Comparison of ENCODE assay signal across 1 cellular context in the genomic region with DNA sequence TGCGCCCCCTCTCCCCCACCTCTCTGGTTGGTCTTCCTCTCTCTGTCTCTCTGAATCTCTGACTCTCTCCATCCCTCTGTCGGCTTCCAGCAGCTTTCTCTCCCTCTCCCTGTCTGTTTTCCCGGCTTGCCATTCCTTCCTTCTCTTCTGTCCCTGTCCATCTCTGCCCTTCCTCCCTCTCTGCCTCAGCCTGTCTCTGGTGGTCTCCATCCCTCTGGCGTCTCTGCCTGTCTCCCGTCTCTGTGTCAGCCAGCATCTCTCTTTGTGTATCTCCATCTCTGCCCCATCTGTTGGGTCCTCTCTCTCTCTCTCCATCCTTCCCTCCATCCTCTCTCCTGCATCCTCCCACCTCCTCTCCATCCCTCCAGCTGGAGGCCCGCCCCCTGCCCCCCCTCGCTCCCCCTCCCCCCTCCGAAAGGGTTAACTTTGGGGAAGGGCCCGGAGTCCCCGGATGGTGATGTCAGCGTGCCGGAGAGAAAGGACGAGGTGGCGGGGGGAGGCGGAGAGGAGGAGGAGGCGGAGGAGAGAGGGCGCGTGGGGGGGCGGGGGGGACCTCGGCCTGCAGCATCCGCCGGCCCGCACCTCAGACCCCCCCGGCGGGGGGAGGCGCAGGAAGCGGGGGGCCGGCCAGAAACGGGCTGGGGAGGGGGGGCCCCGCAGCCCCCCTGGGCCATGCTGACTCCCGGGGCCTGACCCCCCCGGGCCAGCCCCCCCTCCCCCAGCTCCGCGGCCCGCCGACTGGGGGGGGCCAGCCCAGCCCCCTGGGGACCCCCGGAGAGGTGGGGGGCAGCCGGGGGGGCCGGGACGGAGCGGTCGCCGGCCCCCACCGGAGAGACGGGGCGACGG.
A peak's percentile ranks its signal among the peaks of the same experiment; 100 is the strongest.
TF ChIP-seq lines count a peak whose summit lies in the region.

TSS of gene BRSK1 (plus strand) at position 450 of the 846 bp plus-strand sequence. CDS start 446 bp downstream, outside the sequence.

TF ChIP-seq in K562, 482 proteins besides CTCF, POLR2A, EP300 and RAD21 (continued from another document):
- TF ChIP-seq MYNN (IDR thresholded peaks at IDR 0.05), result no peak
- no peak for TF ChIP-seq MYNN (CRISPR knock-in tag; IDR thresholded peaks at IDR 0.05)
- TF ChIP-seq CTBP1 (IDR thresholded peaks at IDR 0.05; ENCODE audit: borderline replicate concordance), result peak; percentile 68
- TF ChIP-seq HDAC2 (IDR thresholded peaks at IDR 0.05), result peak; percentile 66; the same call in 1 of the 2 replicates
- no peak for TF ChIP-seq ZNF57 (CRISPR knock-in tag; IDR thresholded peaks at IDR 0.05)
- no peak for TF ChIP-seq MIER1 (IDR thresholded peaks at IDR 0.05; ENCODE audit: low read depth)
- no peak for TF ChIP-seq PHTF2 (CRISPR knock-in tag; IDR thresholded peaks at IDR 0.05)
- TF ChIP-seq, protein P1, sequence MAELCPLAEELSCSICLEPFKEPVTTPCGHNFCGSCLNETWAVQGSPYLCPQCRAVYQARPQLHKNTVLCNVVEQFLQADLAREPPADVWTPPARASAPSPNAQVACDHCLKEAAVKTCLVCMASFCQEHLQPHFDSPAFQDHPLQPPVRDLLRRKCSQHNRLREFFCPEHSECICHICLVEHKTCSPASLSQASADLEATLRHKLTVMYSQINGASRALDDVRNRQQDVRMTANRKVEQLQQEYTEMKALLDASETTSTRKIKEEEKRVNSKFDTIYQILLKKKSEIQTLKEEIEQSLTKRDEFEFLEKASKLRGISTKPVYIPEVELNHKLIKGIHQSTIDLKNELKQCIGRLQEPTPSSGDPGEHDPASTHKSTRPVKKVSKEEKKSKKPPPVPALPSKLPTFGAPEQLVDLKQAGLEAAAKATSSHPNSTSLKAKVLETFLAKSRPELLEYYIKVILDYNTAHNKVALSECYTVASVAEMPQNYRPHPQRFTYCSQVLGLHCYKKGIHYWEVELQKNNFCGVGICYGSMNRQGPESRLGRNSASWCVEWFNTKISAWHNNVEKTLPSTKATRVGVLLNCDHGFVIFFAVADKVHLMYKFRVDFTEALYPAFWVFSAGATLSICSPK (IDR thresholded peaks at IDR 0.05; ENCODE audit: borderline replicate concordance), result 0 out of 2 replicates have a peak, but pooled peaks have one; percentile 72
- TF ChIP-seq GABPA (tag; conservative IDR thresholded peaks at IDR 0.05; ENCODE audit: low read depth), result 0 out of 2 replicates have a peak, but pooled peaks have one; percentile 12
- TF ChIP-seq ZBTB7A (IDR thresholded peaks at IDR 0.05; ENCODE audit: borderline replicate concordance, control insufficient read depth, low read depth, low read length), result peak; percentile 43; the same call in 1 of the 2 replicates
- TF ChIP-seq, protein P2, sequence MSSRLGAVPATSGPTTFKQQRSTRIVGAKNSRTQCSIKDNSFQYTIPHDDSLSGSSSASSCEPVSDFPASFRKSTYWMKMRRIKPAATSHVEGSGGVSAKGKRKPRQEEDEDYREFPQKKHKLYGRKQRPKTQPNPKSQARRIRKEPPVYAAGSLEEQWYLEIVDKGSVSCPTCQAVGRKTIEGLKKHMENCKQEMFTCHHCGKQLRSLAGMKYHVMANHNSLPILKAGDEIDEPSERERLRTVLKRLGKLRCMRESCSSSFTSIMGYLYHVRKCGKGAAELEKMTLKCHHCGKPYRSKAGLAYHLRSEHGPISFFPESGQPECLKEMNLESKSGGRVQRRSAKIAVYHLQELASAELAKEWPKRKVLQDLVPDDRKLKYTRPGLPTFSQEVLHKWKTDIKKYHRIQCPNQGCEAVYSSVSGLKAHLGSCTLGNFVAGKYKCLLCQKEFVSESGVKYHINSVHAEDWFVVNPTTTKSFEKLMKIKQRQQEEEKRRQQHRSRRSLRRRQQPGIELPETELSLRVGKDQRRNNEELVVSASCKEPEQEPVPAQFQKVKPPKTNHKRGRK (tag; IDR thresholded peaks at IDR 0.05), result peak; percentile 57
- TF ChIP-seq ZBTB5 (IDR thresholded peaks at IDR 0.05), result peak; percentile 48; the same call in 1 of the 2 replicates
- TF ChIP-seq NR2C2 (CRISPR knock-in tag; IDR thresholded peaks at IDR 0.05), result no peak
- 0 out of 2 replicates have a peak, but pooled peaks have one; percentile 16 for TF ChIP-seq NR2C2 (tag; IDR thresholded peaks at IDR 0.05)
- TF ChIP-seq SMARCA5 (IDR thresholded peaks at IDR 0.05), result 0 out of 2 replicates have a peak, but pooled peaks have one; percentile 58
- TF ChIP-seq, protein P3, sequence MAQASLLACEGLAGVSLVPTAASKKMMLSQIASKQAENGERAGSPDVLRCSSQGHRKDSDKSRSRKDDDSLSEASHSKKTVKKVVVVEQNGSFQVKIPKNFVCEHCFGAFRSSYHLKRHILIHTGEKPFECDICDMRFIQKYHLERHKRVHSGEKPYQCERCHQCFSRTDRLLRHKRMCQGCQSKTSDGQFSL (CRISPR knock-in tag; IDR thresholded peaks at IDR 0.05), result peak; percentile 76; the same call in 1 of the 2 replicates
- TF ChIP-seq, protein P3 (tag; IDR thresholded peaks at IDR 0.05), result peak in 1 of 2 experiments; percentile 97; a peak in 2 of 4 replicates
